In genomic region chr1:25911162-25911561, GRCh38 we compare ENCODE assay signal across 28 cellular contexts. TPM values are rescaled to one million over a fixed set of nuclear protein-coding genes. Genes with fewer than 3 reads are reported as not detected.
"Had no signal": no experiment of that assay in that cellular context is flagged by ENCODE, and none has a peak within 500 bp of the region (broad histone marks: within the 10 kb centered on the region; RNA-seq: fewer than 3 reads in every experiment).

No MANE protein-coding gene starts in this region.

- ATAC-seq: heart right ventricle; left cardiac atrium; left lung; natural killer cell; pancreas; right lobe of liver; stimulated activated effector memory CD8-positive, alpha-beta T cell treated with anti-CD3 and anti-CD28 coated beads, Interleukin-12 subunit alpha, Interleukin-12 subunit beta, amount 100 ng/mL, for 72 hours had no signal

- FAIRE-seq: colon, islet of Langerhans, pancreas had no signal

- H3K27ac Mint-ChIP-seq: natural killer cell; progenitor cell of endocrine pancreas; stimulated activated effector memory CD8-positive, alpha-beta T cell treated with anti-CD3 and anti-CD28 coated beads, Interleukin-12 subunit alpha, Interleukin-12 subunit beta, amount 100 ng/mL, for 72 hours had no signal

- H3K27me3 Mint-ChIP-seq: progenitor cell of endocrine pancreas had no signal

- H3K4me3 Mint-ChIP-seq: natural killer cell; stimulated activated effector memory CD8-positive, alpha-beta T cell treated with anti-CD3 and anti-CD28 coated beads, Interleukin-12 subunit alpha, Interleukin-12 subunit beta, amount 100 ng/mL, for 72 hours had no signal

- H3K27me3 ChIP-seq: dorsolateral prefrontal cortex, esophagus muscularis mucosa, heart right ventricle, pancreas, right lobe of liver, stomach, thyroid gland had no signal

- H3K9me3 Mint-ChIP-seq: natural killer cell; stimulated activated effector memory CD8-positive, alpha-beta T cell treated with anti-CD3 and anti-CD28 coated beads, Interleukin-12 subunit alpha, Interleukin-12 subunit beta, amount 100 ng/mL, for 72 hours had no signal

- H3K4me1 ChIP-seq: pancreas, thyroid gland had no signal

- DNase-seq: cerebellar nuclear complex; effector CD4-positive, alpha-beta T cell; foreskin melanocyte; glutamatergic neuron; heart right ventricle; hippocampal formation; left cardiac atrium; left lung; mesendoderm; natural killer cell; pancreas; right lobe of liver; stimulated activated CD4-positive, alpha-beta T cell treated with anti-CD3 and anti-CD28 coated beads, Interleukin-12 subunit alpha, Interleukin-12 subunit beta, amount 100 ng/mL, for 4 hours; stimulated activated CD4-positive, alpha-beta T cell treated with anti-CD3 and anti-CD28 coated beads, Interleukin-1b, Interleukin-23, amount 100 ng/mL, for 48 hours; stimulated activated CD4-positive, alpha-beta T cell treated with anti-CD3 and anti-CD28 coated beads, Interleukin-4, amount 100 ng/mL, for 1 hour; stimulated activated naive CD4-positive, alpha-beta T cell treated with Interleukin-2 at 50 U/mL for 16 hours; stomach; thyroid gland; trophoblast cell had no signal

- H3K4me2 ChIP-seq: smooth muscle cell had no signal

- H3K36me3 ChIP-seq: esophagus muscularis mucosa, heart right ventricle, left lung, neutrophil, pancreas, right lobe of liver, stomach, thyroid gland had no signal

- H3K36me3 Mint-ChIP-seq: natural killer cell had no signal

- H3K4me3 ChIP-seq: dorsolateral prefrontal cortex, esophagus muscularis mucosa, heart right ventricle, left lung, pancreas, right lobe of liver, smooth muscle cell, stomach, thyroid gland had no signal

- H3K9me3 ChIP-seq: esophagus muscularis mucosa, heart right ventricle, left lung, neutrophil, pancreas, right lobe of liver, stomach, thyroid gland had no signal

- H3K27ac ChIP-seq: esophagus muscularis mucosa, heart right ventricle, left lung, neutrophil, pancreas, right lobe of liver, stomach, thyroid gland had no signal

RNA-seq across cellular contexts. Expression of gene AUNIP, which starts 51.9 kb away (rescaled TPM):
- total RNA-seq: esophagus muscularis mucosa, omental fat pad, thyroid gland had no signal
- polyA plus RNA-seq: pancreas had no signal
